In the genomic region with DNA sequence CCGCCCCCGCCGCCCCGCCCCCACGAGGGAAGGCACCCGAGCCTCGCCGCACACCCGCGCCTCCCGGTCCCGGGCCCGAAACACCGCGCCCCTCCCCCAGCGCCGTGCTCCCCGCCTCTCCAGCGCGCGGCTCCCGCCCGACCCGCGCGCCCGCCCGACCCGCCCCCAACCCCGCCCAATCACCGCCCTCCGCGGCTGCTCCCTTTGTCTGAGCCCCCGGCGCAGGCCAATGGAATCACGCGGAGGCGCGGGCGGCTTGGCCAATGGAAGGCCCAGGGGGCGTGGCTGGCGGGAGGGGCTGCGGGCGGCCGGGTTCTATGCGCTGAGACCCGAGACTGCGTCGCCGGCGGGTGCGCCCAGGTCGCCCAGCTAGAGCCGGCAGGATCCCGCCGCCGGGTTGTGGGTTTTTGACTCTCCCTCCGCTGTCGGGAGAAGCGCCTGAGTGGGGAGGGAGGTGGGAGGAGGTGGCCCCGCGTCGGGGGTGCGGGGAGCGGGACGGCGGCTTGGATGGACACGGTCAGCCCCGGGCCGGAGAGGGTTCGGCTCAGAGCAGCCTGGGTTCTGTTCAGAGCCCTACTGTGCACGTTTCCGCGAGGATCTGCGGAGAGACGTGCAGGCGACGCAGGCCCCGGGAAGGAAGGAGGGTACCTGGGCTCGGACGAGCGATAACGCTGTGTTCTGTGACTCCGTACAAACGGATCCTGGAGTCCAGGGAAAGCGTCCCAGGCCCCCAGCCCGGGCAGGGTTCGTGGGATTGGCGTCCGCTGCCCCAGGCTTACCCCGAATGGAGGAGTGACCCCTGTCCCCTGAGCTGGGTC, we compare ENCODE assay signal across 8 cellular contexts. TPM values are rescaled to one million over a fixed set of nuclear protein-coding genes. Genes with fewer than 3 reads are reported as not detected.
DNase-seq lines count a peak whose midpoint lies in the region; ATAC-seq and TF ChIP-seq lines count a peak whose summit lies in the region.

No MANE protein-coding gene starts in this region.

- H3K27ac ChIP-seq in PC-9 (no peak overlapping the region), esophagus (ENCODE audit: low read depth in 2 of 2, low read length in 1 of 2) (peak overlapping the region; percentile 93 to 99), muscle layer of colon (ENCODE audit: low read depth, low read length) (peak overlapping the region; percentile 66)

- no peak for TF ChIP-seq CTCF in PC-9 (conservative IDR thresholded peaks at IDR 0.05)

- CTCF ChIA-PET in PC-9 (lab: Charles Lee): no interaction called here

- peak overlapping the region; percentile 74; the same call in 1 of the 2 replicates for H2AFZ ChIP-seq in PC-9

- H3F3A ChIP-seq in PC-9 (ENCODE audit: insufficient read depth, low read depth): peaks cover 7% of the 10 kb centered on the region; the same call in 1 of the 2 replicates

- H3K9me3 Mint-ChIP-seq in activated T-cell treated with anti-CD3 and anti-CD28 coated beads, Interleukin-2, amount 50 U/mL, for 4 hours: no peaks in the 10 kb centered on the region

- DNase-seq in COR-L47 (lab: John Stamatoyannopoulos, UW): peak; percentile 97
- DNase-seq in Jurkat, Clone E6-1 (ENCODE audit: low read depth, low spot score): peak; percentile 90
- DNase-seq in PC-9: peak; percentile 81 to 99
- peak; percentile 94 for DNase-seq in activated T-cell treated with anti-CD3 and anti-CD28 coated beads, Interleukin-2, amount 50 U/mL, for 4 hours
- DNase-seq in stimulated activated CD8-positive, alpha-beta memory T cell treated with anti-CD3 and anti-CD28 coated beads, Interleukin-4, amount 100 ng/mL, for 48 hours: peak; percentile 98

- peaks cover 42% of the 10 kb centered on the region for H3K79me2 ChIP-seq in PC-9 (ENCODE audit: low read depth)

- no peaks in the 10 kb centered on the region for H3K36me3 ChIP-seq in PC-9 (ENCODE audit: low read depth)
- no peaks in the 10 kb centered on the region for H3K36me3 ChIP-seq in esophagus (ENCODE audit: control insufficient read depth in 2 of 2, insufficient read depth in 2 of 2, low read length in 1 of 2)
- no peaks in the 10 kb centered on the region for H3K36me3 ChIP-seq in muscle layer of colon (ENCODE audit: insufficient read depth, low read length)

- H3K27me3 ChIP-seq in PC-9 (ENCODE audit: insufficient read depth, low read depth) (no peaks in the 10 kb centered on the region), esophagus (ENCODE audit: control insufficient read depth in 1 of 2, insufficient read depth in 2 of 2, low read length in 2 of 2) (no peaks in the 10 kb centered on the region), muscle layer of colon (ENCODE audit: control insufficient read depth in 1 of 2, insufficient read depth in 2 of 2, low read length in 2 of 2) (no peaks in the 10 kb centered on the region)

- peak; percentile 64 for ATAC-seq in GM21528 (IDR thresholded peaks at IDR 0.05; ENCODE audit: low FRiP score, unreplicated experiment)
- peak; percentile 93 for ATAC-seq in activated T-cell treated with anti-CD3 and anti-CD28 coated beads, Interleukin-2, amount 50 U/mL, for 4 hours

- no peaks in the 10 kb centered on the region for H3K9me2 ChIP-seq in PC-9 (ENCODE audit: insufficient read depth)

- BruUV-seq in PC-9 (replicated peaks; lab: Mats Ljungman, UMichigan): TSS peak; percentile 76

- peak overlapping the region; percentile 54 for H3K4me3 Mint-ChIP-seq in activated T-cell treated with anti-CD3 and anti-CD28 coated beads, Interleukin-2, amount 50 U/mL, for 4 hours

- peak overlapping the region; percentile 66 for H3K4me3 ChIP-seq in Jurkat, Clone E6-1 (ENCODE audit: low read length)
- H3K4me3 ChIP-seq in PC-9: peak overlapping the region; percentile 58
- H3K4me3 ChIP-seq in esophagus (ENCODE audit: low read depth in 1 of 2, low read length in 2 of 2): peak overlapping the region; percentile 60 to 87
- peak overlapping the region; percentile 40 to 58 for H3K4me3 ChIP-seq in muscle layer of colon (ENCODE audit: low read depth in 1 of 2, low read length in 2 of 2)

- peaks cover 17% of the 10 kb centered on the region for H3K4me1 Mint-ChIP-seq in activated T-cell treated with anti-CD3 and anti-CD28 coated beads, Interleukin-2, amount 50 U/mL, for 4 hours (ENCODE audit: low read depth)

- H3K9ac ChIP-seq in muscle layer of colon (ENCODE audit: low read length): no peak overlapping the region

- H3K4me1 ChIP-seq in PC-9 (replicated peaks; ENCODE audit: insufficient read depth) (no peaks in the 10 kb centered on the region), esophagus (ENCODE audit: control insufficient read depth in 2 of 2, insufficient read depth in 2 of 2, low read length in 1 of 2) (peaks cover 9 to 10% of the 10 kb centered on the region in 2 donors), muscle layer of colon (ENCODE audit: insufficient read depth, low read length) (peaks cover 6% of the 10 kb centered on the region)

- H3K4me2 ChIP-seq in PC-9: peak overlapping the region; percentile 81

- peaks cover 44% of the 10 kb centered on the region for H3K27me3 Mint-ChIP-seq in activated T-cell treated with anti-CD3 and anti-CD28 coated beads, Interleukin-2, amount 50 U/mL, for 4 hours (ENCODE audit: low read depth)

- H3K9me3 ChIP-seq in PC-9 (ENCODE audit: insufficient read depth, low read depth) (no peaks in the 10 kb centered on the region), esophagus (ENCODE audit: control insufficient read depth in 2 of 2, insufficient read depth in 1 of 2, low read depth in 1 of 2, low read length in 1 of 2) (no peaks in the 10 kb centered on the region), muscle layer of colon (ENCODE audit: low read length) (no peaks in the 10 kb centered on the region)

- H4K20me1 ChIP-seq in PC-9 (ENCODE audit: insufficient read depth): no peaks in the 10 kb centered on the region

- 2 to 3% methylated on average over 60 to 91 of the region's 91 CpGs for WGBS in esophagus, 2 donors

- intact Hi-C loops in PC-9 (cut with micrococcal nuclease; ENCODE audit: unreplicated experiment): loop anchor here (1.0 kb wide), 1 partner anchor 19 kb away; no protein-coding TSS in a partner anchor

- POLR2A ChIA-PET in PC-9 (lab: Charles Lee; ENCODE audit: unreplicated experiment): interaction anchor here (0.6 to 1.0 kb wide), 2 partner anchors 19 to 37 kb away, joined by 4 to 17 read pairs; no protein-coding TSS in a partner anchor

- no peaks in the 10 kb centered on the region for H3K36me3 Mint-ChIP-seq in activated T-cell treated with anti-CD3 and anti-CD28 coated beads, Interleukin-2, amount 50 U/mL, for 4 hours (ENCODE audit: insufficient read depth)

RNA-seq across cellular contexts. Expression of a gene that starts 49.0 kb away (rescaled TPM):
- 8.7 TPM for polyA plus RNA-seq in Jurkat, Clone E6-1 (2012; ENCODE audit: insufficient read depth, insufficient read length)
- 33.7 and 35.4 TPM in 2 replicates for total RNA-seq in PC-9 (2021)
- total RNA-seq in activated T-cell treated with anti-CD3 and anti-CD28 coated beads, Interleukin-2, amount 50 U/mL, for 4 hours: under 1 TPM; 0.08 to 0.19 (median 0.08) TPM
- 1 to 10 TPM; 3.0 to 9.1 TPM for polyA plus RNA-seq in esophagus

RNA-seq across cellular contexts. Expression of a gene that starts 51.2 kb away (rescaled TPM):
- 33.4 TPM for polyA plus RNA-seq in Jurkat, Clone E6-1 (2012; ENCODE audit: insufficient read depth, insufficient read length)
- 127 and 130 TPM in 2 replicates for total RNA-seq in PC-9 (2021)
- 10 to 100 TPM; 45.7 to 58.6 (median 53.9) TPM for total RNA-seq in activated T-cell treated with anti-CD3 and anti-CD28 coated beads, Interleukin-2, amount 50 U/mL, for 4 hours
- polyA plus RNA-seq in esophagus: 10 to 100 TPM; 22.9 to 40.5 TPM

Comparison
In these comparisons a context has a peak if more than half of its experiments do, and no peak if none do; other contexts are left out.
1. RNA of a gene that starts 49.0 kb away (total RNA-seq): 33.7 to 35.4 TPM in PC-9; 0.08 to 0.19 TPM in activated T-cell treated with anti-CD3 and anti-CD28 coated beads, Interleukin-2, amount 50 U/mL, for 4 hours; every median in the first group is over 10 times any median in the second.
2. Peak in every context shown above with its lines, with median percentiles within 50 percentile points of each other: DNase-seq and H3K4me3 ChIP-seq.